In genomic region chr1:247111636-247112478, GRCh38 we compare ENCODE assay signal across 8 cellular contexts. TPM values are rescaled to one million over a fixed set of nuclear protein-coding genes. Genes with fewer than 3 reads are reported as not detected.
DNase-seq lines count a peak whose midpoint lies in the region; ATAC-seq and TF ChIP-seq lines count a peak whose summit lies in the region.

No MANE protein-coding gene starts in this region.

- no peak overlapping the region for H3K27ac Mint-ChIP-seq in Caco-2 (ENCODE audit: unreplicated experiment)

- peaks cover 18% of the 10 kb centered on the region for H3K36me3 Mint-ChIP-seq in Caco-2 (ENCODE audit: insufficient read depth, unreplicated experiment)

- peak; percentile 68 to 77 for DNase-seq in Caco-2
- DNase-seq in LoVo (ENCODE audit: low spot score): peak; percentile 51
- peak; percentile 57 to 64 for DNase-seq in T47D (ENCODE audit: low read depth in 1 of 2, low spot score in 1 of 2)
- peak; percentile 87 for DNase-seq in retina
- no peak for DNase-seq in NCI-H128 (lab: John Stamatoyannopoulos, UW; ENCODE audit: unreplicated experiment)
- no peak for DNase-seq in A172 (ENCODE audit: low spot score)

- H3K4me3 ChIP-seq in Caco-2 (ENCODE audit: low read depth, low read length) (peak overlapping the region; percentile 72), iPS-11a (ENCODE audit: low read depth, low read length) (peak overlapping the region; percentile 53)

- H3K4me1 Mint-ChIP-seq in Caco-2 (ENCODE audit: low read depth, unreplicated experiment): no peaks in the 10 kb centered on the region

- peak overlapping the region; percentile 92 for H3K4me3 Mint-ChIP-seq in Caco-2 (ENCODE audit: unreplicated experiment)

- CTCF ChIA-PET in Caco-2 (lab: Charles Lee): no interaction called here

- no peak for TF ChIP-seq CTCF in Caco-2 (IDR thresholded peaks at IDR 0.05; ENCODE audit: insufficient read depth in 1 of 2, low read depth in 1 of 2, low read length in 1 of 2, severe bottlenecking in 1 of 2, unreplicated experiment in 1 of 2)

- H3K36me3 ChIP-seq in Caco-2 (ENCODE audit: control insufficient read depth, insufficient read depth, low read length): no peaks in the 10 kb centered on the region

- intact Hi-C loops in Caco-2 (cut with micrococcal nuclease; ENCODE audit: unreplicated experiment): no loop called here

- in situ Hi-C loops in T47D (cut with HindIII; ENCODE audit: low pct_unique_long_range_greater_than_20kb, low sequenced_read_pairs): no loop called here

- POLR2A ChIA-PET in Caco-2 (lab: Charles Lee): interaction anchor here (0.6 kb wide), 3 partner anchors 33 to 1534 kb away, joined by 3 to 4 read pairs (median 3); partner anchors contain the start of gene ZNF670

- no peak for ATAC-seq in HG03432 (IDR thresholded peaks at IDR 0.05; ENCODE audit: unreplicated experiment)

- H3K9me3 ChIP-seq in Caco-2: no peaks in the 10 kb centered on the region

- peaks cover 6% of the 10 kb centered on the region; the same call in 1 of the 2 replicates for H3K4me1 ChIP-seq in Caco-2

- H3K9me3 Mint-ChIP-seq in Caco-2 (ENCODE audit: unreplicated experiment): no peaks in the 10 kb centered on the region

- no TSS peak for BruUV-seq in Caco-2 (replicated peaks; lab: Mats Ljungman, UMichigan)

- no peaks in the 10 kb centered on the region for H3K27me3 ChIP-seq in Caco-2 (replicated peaks; ENCODE audit: control insufficient read depth, insufficient read depth, low read length)

- no peaks in the 10 kb centered on the region for H3K27me3 Mint-ChIP-seq in Caco-2 (ENCODE audit: insufficient read depth, unreplicated experiment)

RNA-seq across cellular contexts. Expression of gene ZNF669, which starts 7.7 kb away (rescaled TPM):
- total RNA-seq in Caco-2 (2022): 8.3 and 9.1 TPM in 2 replicates
- 14.9 and 22.8 TPM in 2 replicates for total RNA-seq in A172 (2014; rRNA removed; shearing (Covaris generic))

RNA-seq across cellular contexts. Expression of gene ZNF670, which starts 33.2 kb away (rescaled TPM):
- 5.8 and 6.0 TPM in 2 replicates for total RNA-seq in Caco-2 (2022)
- 8.8 and 9.8 TPM in 2 replicates for total RNA-seq in A172 (2014; rRNA removed; shearing (Covaris generic))

RNA-seq across cellular contexts. Expression of gene ZNF124, which starts 60.0 kb away (rescaled TPM):
- total RNA-seq in Caco-2 (2022): 47.5 and 52.9 TPM in 2 replicates
- 67.1 and 69.2 TPM in 2 replicates for total RNA-seq in A172 (2014; rRNA removed; shearing (Covaris generic))

Comparison
In these comparisons a context has a peak if more than half of its experiments do, and no peak if none do; other contexts are left out.
1. DNase-seq: peak in Caco-2 (2 of 2), LoVo (single experiment), T47D (2 of 2) and retina (single experiment); none in NCI-H128 (single experiment) and A172 (single experiment).